9 cellular contexts compared by ENCODE assay signal in the genomic region with DNA sequence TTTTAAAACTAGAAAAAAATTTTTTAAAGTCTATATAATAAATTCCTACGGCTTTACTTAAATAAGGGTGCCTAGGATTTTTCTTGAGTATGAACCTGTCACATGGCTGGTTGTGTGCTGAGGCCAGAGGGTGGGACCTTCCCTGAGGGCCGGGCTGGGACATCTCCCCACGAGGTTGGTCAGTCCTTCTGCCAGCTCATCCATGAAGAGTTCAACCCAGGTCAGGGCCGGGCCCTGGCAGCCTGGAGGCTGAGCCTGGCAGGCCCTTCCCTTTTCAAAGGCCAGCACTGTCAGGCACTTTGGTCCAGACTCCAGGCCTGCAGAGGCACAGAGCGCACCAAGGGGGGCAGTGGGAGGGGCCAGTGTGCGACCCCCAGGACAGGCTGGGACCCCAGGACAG. TPM values are rescaled to one million over a fixed set of nuclear protein-coding genes. Genes with fewer than 3 reads are reported as not detected.
DNase-seq lines count a peak whose midpoint lies in the region; ATAC-seq and TF ChIP-seq lines count a peak whose summit lies in the region.
"Had no signal": no experiment of that assay in that cellular context is flagged by ENCODE, and none has a peak within 500 bp of the region (broad histone marks: within the 10 kb centered on the region; RNA-seq: fewer than 3 reads in every experiment).

No MANE protein-coding gene starts in this region.

- intact Hi-C loops in mucosa of descending colon (cut with DNase I, micrococcal nuclease), result no loop called here

- DNase-seq in C1 segment of cervical spinal cord (lab: John Stamatoyannopoulos, UW) (peak in 11 of 14 donors; percentile 26 to 84 (median 37)), NB4 (ENCODE audit: low read depth) (peak; percentile 45), epidermal melanocyte (ENCODE audit: insufficient read length, low spot score) (peak; percentile 81), mucosa of descending colon (peak in 2 of 3 donors; percentile 46 to 47), ecto neural progenitor cell (ENCODE audit: low spot score) (no peak), NCI-H2107 treated with DMSO at 0.1 percent for 48 hours (lab: John Stamatoyannopoulos, UW; ENCODE audit: unreplicated experiment) (no peak)
- DNase-seq: activated CD4-positive, alpha-beta memory T cell treated with anti-CD3 and anti-CD28 coated beads for 36 hours had no signal

- TF ChIP-seq POLR2A in NB4 (IDR thresholded peaks at IDR 0.05; ENCODE audit: extremely low read depth, insufficient read length), result no peak

- no peak for TF ChIP-seq CTCF in NB4 (IDR thresholded peaks at IDR 0.05; ENCODE audit: low read depth, low read length)
- TF ChIP-seq CTCF in mucosa of descending colon (IDR thresholded peaks at IDR 0.05), result no peak

- H3K9me3 ChIP-seq in mucosa of descending colon, result no peaks in the 10 kb centered on the region

- no peaks in the 10 kb centered on the region for H3K36me3 ChIP-seq in mucosa of descending colon (ENCODE audit: low read depth)

- H3K4me1 ChIP-seq in mucosa of descending colon (ENCODE audit: low read depth), result no peaks in the 10 kb centered on the region

- ATAC-seq in mucosa of descending colon (peak; percentile 96), HG02642 (IDR thresholded peaks at IDR 0.05; ENCODE audit: poor library complexity, unreplicated experiment) (no peak), GM18519 (IDR thresholded peaks at IDR 0.05; ENCODE audit: low FRiP score, unreplicated experiment) (no peak)

- H3K4me3 ChIP-seq in NB4 (ENCODE audit: low read depth, low read length) (no peak overlapping the region), mucosa of descending colon (no peak overlapping the region)

RNA-seq across cellular contexts. Expression of a gene that starts 31.8 kb away (rescaled TPM):
- 10 to 100 TPM; 22.0 to 67.4 (median 40.2) TPM for total RNA-seq in mucosa of descending colon

Comparison
In these comparisons a context has a peak if more than half of its experiments do, and no peak if none do; other contexts are left out.
1. DNase-seq: peak in C1 segment of cervical spinal cord (11 of 14), NB4 (single experiment), epidermal melanocyte (single experiment) and mucosa of descending colon (2 of 3); none in ecto neural progenitor cell (single experiment) and NCI-H2107 treated with DMSO at 0.1 percent for 48 hours (single experiment).